In the genomic region with DNA sequence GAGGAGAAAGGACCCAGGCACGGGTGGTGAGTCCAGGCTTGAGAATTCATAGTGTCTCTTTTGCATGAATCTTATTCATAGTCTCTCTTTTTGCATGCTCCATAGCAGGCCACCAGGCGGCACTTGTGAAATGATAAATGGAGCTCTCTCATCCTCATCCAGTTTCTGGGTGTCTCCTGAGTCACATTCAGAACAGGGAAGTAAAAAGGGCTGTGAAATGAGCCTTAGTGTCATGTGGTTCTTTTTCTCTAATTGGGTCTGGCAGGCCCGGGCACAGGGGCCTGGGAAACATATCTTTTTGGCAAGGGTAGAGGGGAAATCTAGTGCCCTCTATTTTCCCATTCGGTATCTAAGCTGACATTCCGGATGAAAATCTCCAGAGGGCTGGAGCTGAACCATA, we compare ENCODE assay signal across 9 cellular contexts. TPM values are rescaled to one million over a fixed set of nuclear protein-coding genes. Genes with fewer than 3 reads are reported as not detected.
DNase-seq lines count a peak whose midpoint lies in the region; ATAC-seq lines count a peak whose summit lies in the region.
"Had no signal": no experiment of that assay in that cellular context is flagged by ENCODE, and none has a peak within 500 bp of the region (broad histone marks: within the 10 kb centered on the region; RNA-seq: fewer than 3 reads in every experiment).

No MANE protein-coding gene starts in this region.

- DNase-seq in D341Med (ENCODE audit: low spot score) (peak; percentile 45), MG63 (peak; percentile 73), amygdala (lab: John Stamatoyannopoulos, UW) (peak in 39 of 56 donors; percentile 14 to 88 (median 50)), hypothalamus (lab: John Stamatoyannopoulos, UW) (peak in 29 of 51 donors; percentile 13 to 75 (median 40)), stromal cell of bone marrow (ENCODE audit: low read depth) (peak; percentile 85), HK-2 (ENCODE audit: unreplicated experiment) (no peak)
- no peak for DNase-seq in activated CD4-positive, alpha-beta T cell treated with anti-CD3 and anti-CD28 coated beads for 4 hours

- H3K9me3 ChIP-seq in MG63: no peaks in the 10 kb centered on the region

- H3K4me3 ChIP-seq in MG63: no peak overlapping the region

- peak; percentile 47 for ATAC-seq in GM21390 (IDR thresholded peaks at IDR 0.05; ENCODE audit: unreplicated experiment)

- H3K27me3 ChIP-seq in MG63: no peaks in the 10 kb centered on the region

- no peaks in the 10 kb centered on the region for H3K36me3 ChIP-seq in MG63

RNA-seq across cellular contexts. Expression of a gene that starts 19.1 kb away (rescaled TPM):
- 0.53 and 0.64 TPM in 2 replicates for total RNA-seq in MG63 (2014; rRNA removed; shearing (Covaris generic); ENCODE audit: low replicate concordance)

RNA-seq across cellular contexts. Expression of a gene that starts 26.3 kb away (rescaled TPM):
- total RNA-seq in MG63 (2014; rRNA removed; shearing (Covaris generic); ENCODE audit: low replicate concordance): 232 and 372 TPM in 2 replicates

RNA-seq across cellular contexts. Expression of a gene that starts 43.8 kb away (rescaled TPM):
- total RNA-seq in MG63 (2014; rRNA removed; shearing (Covaris generic); ENCODE audit: low replicate concordance): not detected in 2 replicates
- total RNA-seq: T-helper 1 cell treated with Interleukin-12 subunit alpha and Interleukin-12 subunit beta and Interleukin-4 antibody, amounts not matched to agents 30 ng/mL and 1 ng/mL, for 36 hours had no signal

Comparison
In these comparisons a context has a peak if more than half of its experiments do, and no peak if none do; other contexts are left out.
1. DNase-seq: peak in D341Med (single experiment), MG63 (single experiment), amygdala (39 of 56), hypothalamus (29 of 51) and stromal cell of bone marrow (single experiment); none in HK-2 (single experiment) and activated CD4-positive, alpha-beta T cell treated with anti-CD3 and anti-CD28 coated beads for 4 hours (0 of 2).